Comparison of ENCODE assay signal across 10 cellular contexts in the genomic region with DNA sequence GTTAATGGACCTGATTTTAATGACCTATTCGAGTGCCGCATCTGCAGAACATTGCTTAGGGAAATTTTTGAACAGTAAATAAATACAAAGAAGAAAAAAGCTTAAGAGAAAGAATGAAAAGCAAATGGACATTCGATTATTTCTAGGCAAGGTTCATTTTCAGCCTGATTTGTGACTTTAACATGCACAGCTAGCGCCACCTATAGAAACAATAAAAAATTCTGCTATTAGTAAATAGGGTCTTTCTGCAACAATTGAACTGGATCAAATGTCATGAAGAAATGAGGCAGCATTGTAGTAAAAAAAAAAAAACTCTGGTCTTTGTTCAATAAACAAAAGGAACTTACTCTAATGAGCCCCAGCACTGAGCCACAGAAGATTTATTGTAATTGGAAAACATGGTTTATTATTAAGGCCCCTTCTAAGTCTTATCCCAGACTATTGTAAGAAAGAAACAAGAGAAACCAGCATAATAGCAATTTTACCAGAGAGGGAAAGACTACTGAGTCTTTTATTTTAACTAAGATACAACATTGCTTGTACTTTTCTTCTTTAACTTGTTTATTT. TPM values are rescaled to one million over a fixed set of nuclear protein-coding genes. Genes with fewer than 3 reads are reported as not detected.
DNase-seq lines count a peak whose midpoint lies in the region; ATAC-seq and TF ChIP-seq lines count a peak whose summit lies in the region.
"Had no signal": no experiment of that assay in that cellular context is flagged by ENCODE, and none has a peak within 500 bp of the region (broad histone marks: within the 10 kb centered on the region; RNA-seq: fewer than 3 reads in every experiment).

No MANE protein-coding gene starts in this region.

- no peaks in the 10 kb centered on the region for H3K27me3 ChIP-seq in left ventricle myocardium inferior (ENCODE audit: low read depth)
- no peaks in the 10 kb centered on the region for H3K27me3 ChIP-seq in uterus
- H3K27me3 ChIP-seq: MG63 had no signal

- TF ChIP-seq CTCF in left ventricle myocardium inferior (IDR thresholded peaks at IDR 0.05; ENCODE audit: borderline replicate concordance) (peak; percentile 56), fibroblast of mammary gland (conservative IDR thresholded peaks at IDR 0.05; ENCODE audit: control insufficient read depth, insufficient read depth, low read depth, low read length) (peak; percentile 53), uterus (IDR thresholded peaks at IDR 0.05) (peak; percentile 26 to 39 (median 36))

- H3K27ac ChIP-seq in left ventricle myocardium inferior (replicated peaks), result no peak overlapping the region
- H3K27ac ChIP-seq in uterus, result no peak overlapping the region

- ATAC-seq in left ventricle myocardium superior (no peak), GM19328 (IDR thresholded peaks at IDR 0.05; ENCODE audit: unreplicated experiment) (no peak)
- ATAC-seq: activated naive CD4-positive, alpha-beta T cell treated with anti-CD3 and anti-CD28 coated beads, Interleukin-2, amount 50 U/mL, for 72 hours had no signal

- peaks cover 18% of the 10 kb centered on the region for H3K4me1 ChIP-seq in left ventricle myocardium inferior
- H3K4me1 ChIP-seq in uterus, result no peaks in the 10 kb centered on the region

- H3K4me3 ChIP-seq in left ventricle myocardium inferior (no peak overlapping the region), fibroblast of mammary gland (ENCODE audit: control insufficient read depth, low read depth, low read length) (no peak overlapping the region), uterus (no peak overlapping the region)
- H3K4me3 ChIP-seq: MG63 had no signal

- H3K36me3 ChIP-seq in left ventricle myocardium inferior, result no peaks in the 10 kb centered on the region
- H3K36me3 ChIP-seq in uterus, result no peaks in the 10 kb centered on the region
- H3K36me3 ChIP-seq: MG63 had no signal

- intact Hi-C loops in left ventricle myocardium inferior (cut with micrococcal nuclease) (no loop called here), left ventricle myocardium superior (cut with micrococcal nuclease) (no loop called here), uterus (cut with DNase I; ENCODE audit: low total_unique reads) (no loop called here)

- TF ChIP-seq POLR2A in uterus (IDR thresholded peaks at IDR 0.05), result no peak

- H3K9me3 ChIP-seq in left ventricle myocardium inferior (replicated peaks) (no peaks in the 10 kb centered on the region), uterus (no peaks in the 10 kb centered on the region)
- H3K9me3 ChIP-seq: MG63 had no signal

- no peak for DNase-seq in left ventricle myocardium inferior
- no peak for DNase-seq in left ventricle myocardium superior
- peak; percentile 31 for DNase-seq in NCI-H748 treated with DMSO at 0.1 percent for 48 hours (lab: John Stamatoyannopoulos, UW)
- DNase-seq in fibroblast of mammary gland (ENCODE audit: low read depth), result peak; percentile 43
- DNase-seq in uterus, result no peak
- DNase-seq in MV-4-11 (lab: John Stamatoyannopoulos, UW), result no peak
- no peak for DNase-seq in activated effector memory CD4-positive, alpha-beta T cell treated with Interleukin-2 at 50 U/mL for 16 hours
- DNase-seq: MG63 had no signal

RNA-seq across cellular contexts. Expression of a gene that starts 41.4 kb away (rescaled TPM):
- 468 TPM for total RNA-seq in left ventricle myocardium inferior
- 425 TPM for total RNA-seq in left ventricle myocardium superior
- 100 to 1,000 TPM in 2 of 4 donors, 10 to 100 TPM in 2; 83.6 to 141 (median 113) TPM for total RNA-seq in uterus

Comparison
In these comparisons a context has a peak if more than half of its experiments do, and no peak if none do; other contexts are left out.
1. DNase-seq: peak in NCI-H748 treated with DMSO at 0.1 percent for 48 hours (single experiment) and fibroblast of mammary gland (single experiment); none in left ventricle myocardium inferior (single experiment), left ventricle myocardium superior (single experiment), uterus (0 of 2), MV-4-11 (single experiment) and activated effector memory CD4-positive, alpha-beta T cell treated with Interleukin-2 at 50 U/mL for 16 hours (single experiment).
2. Peak in every context shown above with its lines, with median percentiles within 50 percentile points of each other: CTCF ChIP-seq.